In genomic region chr9:99172129-99173091, GRCh38 we compare ENCODE assay signal across 1 cellular context.
A peak's percentile ranks its signal among the peaks of the same experiment; 100 is the strongest.
TF ChIP-seq lines count a peak whose summit lies in the region.

No MANE protein-coding gene starts in this region.

TF ChIP-seq in HepG2, 621 proteins besides CTCF, POLR2A, EP300 and RAD21 (continued from another document and continues in another):
- TF ChIP-seq ZNF205 (CRISPR knock-in tag; IDR thresholded peaks at IDR 0.05) (peak; percentile 73; the same call in 1 of the 2 replicates), BCLAF1 (IDR thresholded peaks at IDR 0.05) (no peak), ZNF878 (CRISPR knock-in tag; IDR thresholded peaks at IDR 0.05) (no peak), HOXD1 (CRISPR knock-in tag; IDR thresholded peaks at IDR 0.05) (peak; percentile 97), GZF1 (CRISPR knock-in tag; IDR thresholded peaks at IDR 0.05) (0 out of 2 replicates have a peak, but pooled peaks have one; percentile 49), USF2 (IDR thresholded peaks at IDR 0.05; ENCODE audit: low read depth, low read length) (no peak), USF2 (CRISPR knock-in tag; IDR thresholded peaks at IDR 0.05; ENCODE audit: borderline replicate concordance) (no peak), IRF9 (CRISPR knock-in tag; IDR thresholded peaks at IDR 0.05; ENCODE audit: borderline replicate concordance) (no peak), ZNF678 (CRISPR knock-in tag; IDR thresholded peaks at IDR 0.05) (no peak), PHF5A (CRISPR knock-in tag; IDR thresholded peaks at IDR 0.05; ENCODE audit: low read depth, unreplicated experiment) (peak; percentile 44), ZKSCAN5 (CRISPR knock-in tag; IDR thresholded peaks at IDR 0.05) (no peak), ZNF580 (CRISPR knock-in tag; IDR thresholded peaks at IDR 0.05; ENCODE audit: borderline replicate concordance, low read depth) (peak; percentile 39; the same call in 1 of the 2 replicates), ZNF841 (CRISPR knock-in tag; IDR thresholded peaks at IDR 0.05; ENCODE audit: borderline replicate concordance) (no peak), ZNF275 (CRISPR knock-in tag; IDR thresholded peaks at IDR 0.05; ENCODE audit: borderline replicate concordance) (no peak), MYPOP (CRISPR knock-in tag; IDR thresholded peaks at IDR 0.05) (no peak), ZNF674 (CRISPR knock-in tag; IDR thresholded peaks at IDR 0.05; ENCODE audit: low read depth) (no peak), FUBP1 (CRISPR knock-in tag; IDR thresholded peaks at IDR 0.05; ENCODE audit: borderline replicate concordance) (no peak), JUNB (CRISPR knock-in tag; IDR thresholded peaks at IDR 0.05; ENCODE audit: borderline replicate concordance) (no peak), ETS1 (CRISPR knock-in tag; IDR thresholded peaks at IDR 0.05) (no peak), NFYB (CRISPR knock-in tag; IDR thresholded peaks at IDR 0.05) (no peak), ZBED4 (CRISPR knock-in tag; IDR thresholded peaks at IDR 0.05; ENCODE audit: borderline replicate concordance) (0 out of 2 replicates have a peak, but pooled peaks have one; percentile 16), BORCS8-MEF2B (CRISPR knock-in tag; IDR thresholded peaks at IDR 0.05) (peak; percentile 82), ZNF747 (CRISPR knock-in tag; IDR thresholded peaks at IDR 0.05; ENCODE audit: borderline replicate concordance) (no peak), ZNF138 (CRISPR knock-in tag; IDR thresholded peaks at IDR 0.05; ENCODE audit: low read depth) (no peak), TEAD2 (CRISPR knock-in tag; IDR thresholded peaks at IDR 0.05) (no peak), HNF4G (IDR thresholded peaks at IDR 0.05; ENCODE audit: borderline replicate concordance, low read depth, low read length) (peak; percentile 37; the same call in 1 of the 2 replicates), HNF4G (CRISPR knock-in tag; IDR thresholded peaks at IDR 0.05; ENCODE audit: borderline replicate concordance, low read depth) (no peak), SNAPC4 (CRISPR knock-in tag; IDR thresholded peaks at IDR 0.05) (no peak), SNAPC5 (CRISPR knock-in tag; IDR thresholded peaks at IDR 0.05; ENCODE audit: borderline replicate concordance) (no peak), JARID2 (CRISPR knock-in tag; IDR thresholded peaks at IDR 0.05; ENCODE audit: insufficient replicate concordance) (peak; percentile 45), ZNF782 (CRISPR knock-in tag; IDR thresholded peaks at IDR 0.05; ENCODE audit: borderline replicate concordance) (0 out of 2 replicates have a peak, but pooled peaks have one; percentile 50), ZNF709 (CRISPR knock-in tag; IDR thresholded peaks at IDR 0.05) (no peak)
